Comparison of ENCODE assay signal across 1 cellular context in genomic region chr4:87270144-87270543, GRCh38.
TF ChIP-seq lines count a peak whose summit lies in the region.

No MANE protein-coding gene starts in this region.

TF ChIP-seq in GM23338, 12 proteins besides CTCF, POLR2A, EP300 and RAD21 (continued from another document):
- TF ChIP-seq, protein P1, sequence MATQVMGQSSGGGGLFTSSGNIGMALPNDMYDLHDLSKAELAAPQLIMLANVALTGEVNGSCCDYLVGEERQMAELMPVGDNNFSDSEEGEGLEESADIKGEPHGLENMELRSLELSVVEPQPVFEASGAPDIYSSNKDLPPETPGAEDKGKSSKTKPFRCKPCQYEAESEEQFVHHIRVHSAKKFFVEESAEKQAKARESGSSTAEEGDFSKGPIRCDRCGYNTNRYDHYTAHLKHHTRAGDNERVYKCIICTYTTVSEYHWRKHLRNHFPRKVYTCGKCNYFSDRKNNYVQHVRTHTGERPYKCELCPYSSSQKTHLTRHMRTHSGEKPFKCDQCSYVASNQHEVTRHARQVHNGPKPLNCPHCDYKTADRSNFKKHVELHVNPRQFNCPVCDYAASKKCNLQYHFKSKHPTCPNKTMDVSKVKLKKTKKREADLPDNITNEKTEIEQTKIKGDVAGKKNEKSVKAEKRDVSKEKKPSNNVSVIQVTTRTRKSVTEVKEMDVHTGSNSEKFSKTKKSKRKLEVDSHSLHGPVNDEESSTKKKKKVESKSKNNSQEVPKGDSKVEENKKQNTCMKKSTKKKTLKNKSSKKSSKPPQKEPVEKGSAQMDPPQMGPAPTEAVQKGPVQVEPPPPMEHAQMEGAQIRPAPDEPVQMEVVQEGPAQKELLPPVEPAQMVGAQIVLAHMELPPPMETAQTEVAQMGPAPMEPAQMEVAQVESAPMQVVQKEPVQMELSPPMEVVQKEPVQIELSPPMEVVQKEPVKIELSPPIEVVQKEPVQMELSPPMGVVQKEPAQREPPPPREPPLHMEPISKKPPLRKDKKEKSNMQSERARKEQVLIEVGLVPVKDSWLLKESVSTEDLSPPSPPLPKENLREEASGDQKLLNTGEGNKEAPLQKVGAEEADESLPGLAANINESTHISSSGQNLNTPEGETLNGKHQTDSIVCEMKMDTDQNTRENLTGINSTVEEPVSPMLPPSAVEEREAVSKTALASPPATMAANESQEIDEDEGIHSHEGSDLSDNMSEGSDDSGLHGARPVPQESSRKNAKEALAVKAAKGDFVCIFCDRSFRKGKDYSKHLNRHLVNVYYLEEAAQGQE (IDR thresholded peaks at IDR 0.05; ENCODE audit: unreplicated experiment), result no peak
- no peak for TF ChIP-seq EZH2phosphoT487 (IDR thresholded peaks at IDR 0.05; ENCODE audit: unreplicated experiment)
- TF ChIP-seq POLR2AphosphoS5 (IDR thresholded peaks at IDR 0.05; ENCODE audit: low read depth), result no peak
- no peak for TF ChIP-seq STAT1 (IDR thresholded peaks at IDR 0.05; ENCODE audit: unreplicated experiment)
